ENCODE assay signal across 28 cellular contexts in the genomic region with DNA sequence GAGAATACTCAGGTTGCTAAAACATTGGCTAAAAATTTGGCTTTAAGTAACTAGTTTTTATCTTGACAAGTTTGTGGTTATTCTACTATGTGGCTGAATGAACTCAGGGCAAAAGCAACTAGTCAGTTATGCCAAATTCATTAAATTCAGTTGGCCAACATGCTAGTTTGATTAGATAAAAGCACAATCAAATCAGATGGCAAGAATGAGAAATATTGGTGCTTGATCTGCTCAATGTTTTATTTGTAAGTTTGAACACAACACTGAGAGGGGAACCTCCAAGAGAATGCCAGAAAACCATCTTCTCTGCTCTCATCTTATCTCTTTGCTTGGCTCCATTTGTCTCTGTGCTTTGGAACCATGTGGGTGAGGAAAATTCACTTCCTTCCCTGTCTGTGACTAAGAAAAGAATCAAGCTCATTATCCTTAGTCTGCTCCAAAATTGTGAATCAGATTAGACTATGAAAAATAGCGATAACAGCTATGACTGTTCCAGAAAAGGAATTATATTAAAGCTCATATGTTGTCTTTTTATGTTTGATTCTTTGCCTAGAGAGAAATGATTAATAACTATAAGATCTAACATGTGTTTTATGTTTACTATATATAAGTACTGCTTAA. TPM values are rescaled to one million over a fixed set of nuclear protein-coding genes. Genes with fewer than 3 reads are reported as not detected.
DNase-seq lines count a peak whose midpoint lies in the region; FAIRE-seq and TF ChIP-seq lines count a peak whose summit lies in the region.
"Had no signal": no experiment of that assay in that cellular context is flagged by ENCODE, and none has a peak within 500 bp of the region (broad histone marks: within the 10 kb centered on the region; RNA-seq: fewer than 3 reads in every experiment).

No MANE protein-coding gene starts in this region.

- H3K9me3 Mint-ChIP-seq in CD14-positive monocyte: peaks cover 0 to 9% (median 3%) of the 10 kb centered on the region in 7 donors
- H3K9me3 Mint-ChIP-seq: activated T-helper 2 cell treated with anti-CD3 and anti-CD28 coated beads, Interferon-gamma antibody, Interleukin-2, Interleukin-4, amounts not matched to agents 10 μg/mL and 5 μg/mL and 100 μg/mL, durations not matched to agents 14 hours and 24 hours and 36 hours; stimulated activated memory B cell treated with anti-CD40 and anti-IgM and Interleukin-4, amounts not matched to agents 10 μg/mL and 1 μg/mL and 100 μg/mL, for 72 hours had no signal

- dilution Hi-C loops in keratinocyte (cut with MboI; ENCODE audit: extremely low pct_ligation_motif_present, low sequenced_read_pairs): no loop called here

- peak; percentile 70 for FAIRE-seq in keratinocyte (lab: Jason Lieb, UNC)
- FAIRE-seq: GM12892 had no signal

- H2AFZ ChIP-seq in keratinocyte (ENCODE audit: control insufficient read depth, low read length) (peak overlapping the region; percentile 84), Karpas-422 (ENCODE audit: low read length) (no peak overlapping the region)

- H3K4me3 ChIP-seq in keratinocyte (ENCODE audit: control insufficient read depth in 2 of 3, extremely low read depth in 1 of 3, insufficient read depth in 2 of 3, low read depth in 1 of 3, low read length in 3 of 3): no peak overlapping the region
- H3K4me3 ChIP-seq in Karpas-422 (ENCODE audit: low read length): no peak overlapping the region
- H3K4me3 ChIP-seq: esophagus squamous epithelium, heart left ventricle had no signal

- H3K36me3 ChIP-seq in keratinocyte (ENCODE audit: control insufficient read depth in 2 of 2, extremely low read depth in 1 of 2, insufficient read depth in 2 of 2, low read length in 2 of 2): no peaks in the 10 kb centered on the region
- no peaks in the 10 kb centered on the region for H3K36me3 ChIP-seq in Karpas-422 (ENCODE audit: insufficient read depth, low read length)
- H3K36me3 ChIP-seq: esophagus squamous epithelium, heart left ventricle had no signal

- TF ChIP-seq CTCF in keratinocyte (optimal IDR thresholded peaks at IDR 0.05 in 1 of 3, IDR thresholded peaks at IDR 0.05 in 1 of 3, conservative IDR thresholded peaks at IDR 0.05 in 1 of 3; ENCODE audit: extremely low read depth in 1 of 3, insufficient read depth in 2 of 3, low read length in 3 of 3) (no peak), CD14-positive monocyte (IDR thresholded peaks at IDR 0.05) (no peak)

- no peak overlapping the region for H3K27ac Mint-ChIP-seq in CD14-positive monocyte
- H3K27ac Mint-ChIP-seq: activated naive CD8-positive, alpha-beta T cell; activated T-helper 2 cell treated with anti-CD3 and anti-CD28 coated beads, Interferon-gamma antibody, Interleukin-2, Interleukin-4, amounts not matched to agents 10 μg/mL and 5 μg/mL and 100 μg/mL, durations not matched to agents 14 hours and 24 hours and 36 hours; CD4-positive, alpha-beta T cell; effector memory CD8-positive, alpha-beta T cell; nephron; stimulated activated memory B cell treated with anti-CD40 and anti-IgM and Interleukin-4, amounts not matched to agents 10 μg/mL and 1 μg/mL and 100 μg/mL, for 72 hours; T-cell had no signal

- H3K9me3 ChIP-seq in keratinocyte (ENCODE audit: control insufficient read depth, low read depth, low read length) (no peaks in the 10 kb centered on the region), Karpas-422 (ENCODE audit: low read length) (no peaks in the 10 kb centered on the region)
- H3K9me3 ChIP-seq: esophagus squamous epithelium had no signal

- no peaks in the 10 kb centered on the region for H3K79me2 ChIP-seq in keratinocyte (ENCODE audit: control insufficient read depth, insufficient read depth, low read length)
- no peaks in the 10 kb centered on the region for H3K79me2 ChIP-seq in Karpas-422 (ENCODE audit: low read length)

- H3K9me2 ChIP-seq in Karpas-422 (replicated peaks; ENCODE audit: insufficient read depth, low read length): no peaks in the 10 kb centered on the region

- H3K4me2 ChIP-seq in keratinocyte (ENCODE audit: control insufficient read depth, extremely low read depth, insufficient read depth, low read depth, low read length) (no peak overlapping the region), Karpas-422 (ENCODE audit: low read depth, low read length, poor library complexity, severe bottlenecking) (no peak overlapping the region)
- H3K4me2 ChIP-seq: KMS-11 had no signal

- H3K4me1 ChIP-seq in keratinocyte (ENCODE audit: control insufficient read depth, extremely low read depth, insufficient read depth, low read length): no peaks in the 10 kb centered on the region
- no peaks in the 10 kb centered on the region for H3K4me1 ChIP-seq in Karpas-422 (ENCODE audit: low read length)
- H3K4me1 ChIP-seq: esophagus squamous epithelium had no signal

- no peaks in the 10 kb centered on the region for H3K4me1 Mint-ChIP-seq in CD14-positive monocyte
- H3K4me1 Mint-ChIP-seq: brain; stimulated activated memory B cell treated with anti-CD40 and anti-IgM and Interleukin-4, amounts not matched to agents 10 μg/mL and 1 μg/mL and 100 μg/mL, for 72 hours; T-cell had no signal

- H3K27ac ChIP-seq in keratinocyte (ENCODE audit: control insufficient read depth, insufficient read depth, low read length) (no peak overlapping the region), Karpas-422 (ENCODE audit: low read length) (no peak overlapping the region)
- H3K27ac ChIP-seq: esophagus squamous epithelium, heart left ventricle, KMS-11, VCaP had no signal

- H3K9ac ChIP-seq in keratinocyte (ENCODE audit: control insufficient read depth, extremely low read depth, insufficient read depth, low read length) (no peak overlapping the region), Karpas-422 (ENCODE audit: low read length) (no peak overlapping the region)
- H3K9ac ChIP-seq: KMS-11 had no signal

- H3K27me3 Mint-ChIP-seq in CD14-positive monocyte (ENCODE audit: low read depth in 3 of 3): peaks cover 0 to 4% (median 0%) of the 10 kb centered on the region in 3 donors
- H3K27me3 Mint-ChIP-seq: effector memory CD8-positive, alpha-beta T cell; stimulated activated memory B cell treated with anti-CD40 and anti-IgM and Interleukin-4, amounts not matched to agents 10 μg/mL and 1 μg/mL and 100 μg/mL, for 72 hours had no signal

- no peaks in the 10 kb centered on the region for H3K36me3 Mint-ChIP-seq in CD14-positive monocyte
- H3K36me3 Mint-ChIP-seq: activated naive CD8-positive, alpha-beta T cell; brain; stimulated activated memory B cell treated with anti-CD40 and anti-IgM and Interleukin-4, amounts not matched to agents 10 μg/mL and 1 μg/mL and 100 μg/mL, for 72 hours; T-cell had no signal

- DNase-seq in Ammon's horn (ENCODE audit: low spot score): peak; percentile 13
- peak; percentile 74 for DNase-seq in NCI-H226
- peak; percentile 46 for DNase-seq in astrocyte of the hippocampus (ENCODE audit: low read depth, low spot score)
- DNase-seq in keratinocyte (ENCODE audit: low read depth, low spot score): no peak
- no peak for DNase-seq in stimulated activated CD4-positive, alpha-beta T cell treated with anti-CD3 and anti-CD28 coated beads, Interleukin-2, amount 100 ng/mL, for 48 hours
- DNase-seq in Karpas-422: no peak
- no peak for DNase-seq in CD14-positive monocyte (ENCODE audit: low spot score)
- DNase-seq in activated CD4-positive, alpha-beta T cell treated with anti-CD3 and anti-CD28 coated beads for 48 hours: no peak
- DNase-seq: activated CD4-positive, alpha-beta T cell treated with anti-CD3 and anti-CD28 coated beads, Interleukin-2, amount 50 U/mL, for 1 hour; CD4-positive, alpha-beta T cell; DMS153; effector memory CD8-positive, alpha-beta T cell; esophagus squamous epithelium; heart left ventricle; MV-4-11; NCI-H1694; posterior cingulate gyrus; SHP77; stimulated activated CD4-positive, alpha-beta T cell treated with anti-CD3 and anti-CD28 coated beads, Interleukin-1b, Interleukin-23, amount 100 ng/mL, for 48 hours; T-cell had no signal

- H3K27me3 ChIP-seq in keratinocyte (ENCODE audit: control insufficient read depth, extremely low read depth, insufficient read depth, low read length) (no peaks in the 10 kb centered on the region), Karpas-422 (ENCODE audit: low read length) (no peaks in the 10 kb centered on the region)
- H3K27me3 ChIP-seq: esophagus squamous epithelium, heart left ventricle had no signal

- H4K20me1 ChIP-seq in keratinocyte (ENCODE audit: control insufficient read depth, extremely low read depth, insufficient read depth, low read length) (no peaks in the 10 kb centered on the region), Karpas-422 (ENCODE audit: insufficient read depth, low read depth, low read length) (no peaks in the 10 kb centered on the region)

- no peaks in the 10 kb centered on the region for H3K9me1 ChIP-seq in keratinocyte (ENCODE audit: control insufficient read depth, extremely low read depth, insufficient read depth, low read length)

- intact Hi-C loops in CD14-positive monocyte (cut with micrococcal nuclease): no loop called here

- no peak overlapping the region for H3K4me3 Mint-ChIP-seq in CD14-positive monocyte
- H3K4me3 Mint-ChIP-seq: activated naive CD8-positive, alpha-beta T cell; brain; CD4-positive, alpha-beta T cell; effector memory CD8-positive, alpha-beta T cell; nephron; stimulated activated memory B cell treated with anti-CD40 and anti-IgM and Interleukin-4, amounts not matched to agents 10 μg/mL and 1 μg/mL and 100 μg/mL, for 72 hours; T-cell had no signal

RNA-seq across cellular contexts. Expression of a gene that starts 43.6 kb away (rescaled TPM):
- polyA plus RNA-seq in keratinocyte (226 to 552 TPM (median 465 TPM) in 3 replicates), CD14-positive monocyte (1 to 10 TPM in 1 of 2 donors, under 1 TPM in 1; 0.17 to 1.1 TPM)
- 43.5 TPM for polyA plus RNA-seq in keratinocyte (2011; ENCODE audit: low read depth)
- polyA plus RNA-seq in keratinocyte (2011; cell fraction: cytosol; rRNA removed): 139 and 276 TPM in 2 replicates
- polyA plus RNA-seq in keratinocyte (2011; cell fraction: nucleus; rRNA removed): 427 and 537 TPM in 2 replicates
- 47.0 and 314 TPM in 2 replicates for polyA plus RNA-seq in keratinocyte (2012; ENCODE audit: low replicate concordance)
- polyA minus RNA-seq in keratinocyte: 309 to 761 TPM (median 397 TPM) in 3 replicates
- 419 TPM for polyA minus RNA-seq in keratinocyte (2011; cell fraction: cytosol; rRNA and poly(A)+ RNA removed)
- 805 and 1,429 TPM in 2 replicates for polyA minus RNA-seq in keratinocyte (2011; cell fraction: nucleus; rRNA and poly(A)+ RNA removed)
- total RNA-seq in Karpas-422 (2014; rRNA removed; shearing (Covaris generic); ENCODE audit: low replicate concordance): 0.18 and 0.22 TPM in 2 replicates

Comparison
In these comparisons a context has a peak if more than half of its experiments do, and no peak if none do; other contexts are left out.
1. DNase-seq: peak in Ammon's horn (single experiment), NCI-H226 (single experiment) and astrocyte of the hippocampus (single experiment); none in keratinocyte (single experiment), stimulated activated CD4-positive, alpha-beta T cell treated with anti-CD3 and anti-CD28 coated beads, Interleukin-2, amount 100 ng/mL, for 48 hours (0 of 2), Karpas-422 (single experiment), CD14-positive monocyte (single experiment) and activated CD4-positive, alpha-beta T cell treated with anti-CD3 and anti-CD28 coated beads for 48 hours (single experiment).
2. RNA of a gene that starts 43.6 kb away (polyA plus RNA-seq): 43.5 to 552 TPM in keratinocyte; 0.17 to 1.1 TPM in CD14-positive monocyte; every median in the first group is over 10 times any median in the second.